In the genomic region with DNA sequence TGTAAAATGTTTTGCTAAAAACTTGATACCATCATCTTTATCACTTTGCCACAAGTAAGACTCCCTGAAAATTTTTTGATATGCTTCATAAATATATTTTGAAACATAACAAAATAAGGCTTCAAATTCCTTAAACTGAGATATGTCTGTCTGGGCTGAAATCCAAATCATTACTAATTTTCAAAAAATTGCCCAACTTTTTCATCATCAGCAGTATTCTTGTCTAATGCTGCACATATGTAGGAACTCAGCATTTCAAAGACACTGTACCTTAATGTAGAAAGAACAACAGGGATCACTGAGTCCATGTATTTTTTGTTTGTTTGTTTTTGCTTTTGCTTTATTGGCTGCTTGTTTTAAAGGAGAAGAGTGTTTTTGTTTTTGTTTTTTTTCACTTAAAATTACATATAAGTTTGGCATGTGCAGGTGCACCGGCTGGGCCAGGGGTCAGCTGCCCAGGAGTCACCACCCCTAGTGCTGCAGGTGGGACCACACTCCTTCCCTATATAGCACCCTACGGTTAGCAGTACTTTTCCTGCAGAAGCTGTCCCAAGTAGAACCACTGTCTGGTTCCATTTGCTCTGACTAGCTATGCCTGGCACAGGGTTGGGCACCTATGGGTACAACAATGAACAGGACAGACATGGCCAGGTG, we compare ENCODE assay signal across 28 cellular contexts.
DNase-seq lines count a peak whose midpoint lies in the region; ATAC-seq and TF ChIP-seq lines count a peak whose summit lies in the region.
"Had no signal": no experiment of that assay in that cellular context is flagged by ENCODE, and none has a peak within 500 bp of the region (broad histone marks: within the 10 kb centered on the region; RNA-seq: fewer than 3 reads in every experiment).

No MANE protein-coding gene starts in this region.

- in situ Hi-C loops in astrocyte of the spinal cord (cut with HindIII; ENCODE audit: low sequenced_read_pairs): no loop called here

- H3K27ac Mint-ChIP-seq in HFFc6: no peak overlapping the region
- H3K27ac Mint-ChIP-seq in naive thymus-derived CD4-positive, alpha-beta T cell: no peak overlapping the region
- H3K27ac Mint-ChIP-seq: activated naive CD8-positive, alpha-beta T cell; activated T-helper 17 cell treated with anti-CD3 and anti-CD28 coated beads, Interleukin-2, amount 50 U/mL, for 72 hours; stimulated activated naive CD8-positive, alpha-beta T cell treated with anti-CD3 and anti-CD28 coated beads, Interleukin-15, amount 100 ng/mL, for 72 hours; T-helper 1 cell treated with Interleukin-12 subunit alpha and Interleukin-12 subunit beta and Interleukin-4 antibody, amounts not matched to agents 30 μg/mL and 1 μg/mL, for 36 hours had no signal

- H3K9me3 Mint-ChIP-seq in HFFc6: no peaks in the 10 kb centered on the region
- H3K9me3 Mint-ChIP-seq in naive thymus-derived CD4-positive, alpha-beta T cell: peaks cover 0 to 11% (median 1%) of the 10 kb centered on the region in 11 donors
- H3K9me3 Mint-ChIP-seq: neural crest cell; stimulated activated naive CD8-positive, alpha-beta T cell treated with anti-CD3 and anti-CD28 coated beads, Interleukin-15, amount 100 ng/mL, for 72 hours; T-helper 1 cell treated with Interleukin-12 subunit alpha and Interleukin-12 subunit beta and Interleukin-4 antibody, amounts not matched to agents 30 μg/mL and 1 μg/mL, for 36 hours had no signal

- POLR2A ChIA-PET in naive thymus-derived CD4-positive, alpha-beta T cell (lab: Charles Lee): no interaction called here

- TF ChIP-seq CTCF in HFFc6 (IDR thresholded peaks at IDR 0.05) (no peak), astrocyte of the spinal cord (IDR thresholded peaks at IDR 0.05; ENCODE audit: low read depth, low read length) (no peak), fibroblast of the aortic adventitia (IDR thresholded peaks at IDR 0.05; ENCODE audit: insufficient read depth, low read length) (no peak), colonic mucosa (IDR thresholded peaks at IDR 0.05) (no peak)

- intact Hi-C loops in colonic mucosa (cut with DNase I): no loop called here
- intact Hi-C loops in naive thymus-derived CD4-positive, alpha-beta T cell (cut with micrococcal nuclease): no loop called here

- no peaks in the 10 kb centered on the region for H3K27me3 ChIP-seq in colonic mucosa
- H3K27me3 ChIP-seq in naive thymus-derived CD4-positive, alpha-beta T cell (ENCODE audit: control insufficient read depth in 2 of 2, insufficient read depth in 2 of 2, low read length in 2 of 2): no peaks in the 10 kb centered on the region
- H3K27me3 ChIP-seq: BLaER1 treated with 17β-estradiol and CSF1 and Interleukin-3, amounts not matched to agents 10 nM and 100 nM; cardiac muscle cell had no signal

- H3K27me3 Mint-ChIP-seq in HFFc6 (ENCODE audit: insufficient read depth): no peaks in the 10 kb centered on the region; the same call in 1 of the 2 replicates
- H3K27me3 Mint-ChIP-seq in naive thymus-derived CD4-positive, alpha-beta T cell: no peaks in the 10 kb centered on the region
- H3K27me3 Mint-ChIP-seq: activated naive CD8-positive, alpha-beta T cell; activated T-helper 17 cell treated with anti-CD3 and anti-CD28 coated beads, Interleukin-2, amount 50 U/mL, for 72 hours; stimulated activated naive CD8-positive, alpha-beta T cell treated with anti-CD3 and anti-CD28 coated beads, Interleukin-15, amount 100 ng/mL, for 72 hours had no signal

- no peak for ATAC-seq in naive thymus-derived CD4-positive, alpha-beta T cell
- ATAC-seq: activated T-helper 17 cell treated with anti-CD3 and anti-CD28 coated beads, Interleukin-2, amount 50 U/mL, for 72 hours; psoas muscle; stimulated activated naive CD8-positive, alpha-beta T cell treated with anti-CD3 and anti-CD28 coated beads, Interleukin-15, amount 100 ng/mL, for 72 hours had no signal

- H3K4me1 ChIP-seq in colonic mucosa: no peaks in the 10 kb centered on the region
- H3K4me1 ChIP-seq in naive thymus-derived CD4-positive, alpha-beta T cell (ENCODE audit: control insufficient read depth in 2 of 2, insufficient read depth in 2 of 2, low read length in 2 of 2): no peaks in the 10 kb centered on the region
- H3K4me1 ChIP-seq: BLaER1 treated with 17β-estradiol and CSF1 and Interleukin-3, amounts not matched to agents 10 nM and 100 nM; psoas muscle had no signal

- no peaks in the 10 kb centered on the region; the same call in 1 of the 2 replicates for H3K4me1 Mint-ChIP-seq in HFFc6 (ENCODE audit: low read depth)
- no peaks in the 10 kb centered on the region for H3K4me1 Mint-ChIP-seq in naive thymus-derived CD4-positive, alpha-beta T cell
- H3K4me1 Mint-ChIP-seq: activated T-helper 17 cell treated with anti-CD3 and anti-CD28 coated beads, Interleukin-2, amount 50 U/mL, for 72 hours; neural crest cell; stimulated activated naive CD8-positive, alpha-beta T cell treated with anti-CD3 and anti-CD28 coated beads, Interleukin-15, amount 100 ng/mL, for 72 hours had no signal

- no peaks in the 10 kb centered on the region for H3K36me3 Mint-ChIP-seq in HFFc6 (ENCODE audit: low read depth)
- H3K36me3 Mint-ChIP-seq in naive thymus-derived CD4-positive, alpha-beta T cell: no peaks in the 10 kb centered on the region
- H3K36me3 Mint-ChIP-seq: activated naive CD8-positive, alpha-beta T cell had no signal

- no peak overlapping the region for H3K4me3 ChIP-seq in astrocyte of the spinal cord (ENCODE audit: low read depth, low read length)
- no peak overlapping the region for H3K4me3 ChIP-seq in fibroblast of the aortic adventitia (ENCODE audit: low read depth, low read length)
- H3K4me3 ChIP-seq in colonic mucosa: no peak overlapping the region
- no peak overlapping the region for H3K4me3 ChIP-seq in naive thymus-derived CD4-positive, alpha-beta T cell (ENCODE audit: low read length)
- H3K4me3 ChIP-seq: BLaER1 treated with 17β-estradiol and CSF1 and Interleukin-3, amounts not matched to agents 10 nM and 100 nM; cardiac muscle cell; psoas muscle had no signal

- no peak overlapping the region for H3K4me3 Mint-ChIP-seq in HFFc6
- no peak overlapping the region for H3K4me3 Mint-ChIP-seq in naive thymus-derived CD4-positive, alpha-beta T cell
- H3K4me3 Mint-ChIP-seq: activated naive CD8-positive, alpha-beta T cell; activated T-helper 17 cell treated with anti-CD3 and anti-CD28 coated beads, Interleukin-2, amount 50 U/mL, for 72 hours; neural crest cell; stimulated activated naive CD8-positive, alpha-beta T cell treated with anti-CD3 and anti-CD28 coated beads, Interleukin-15, amount 100 ng/mL, for 72 hours; T-helper 1 cell treated with Interleukin-12 subunit alpha and Interleukin-12 subunit beta and Interleukin-4 antibody, amounts not matched to agents 30 μg/mL and 1 μg/mL, for 36 hours had no signal

- CTCF ChIA-PET in naive thymus-derived CD4-positive, alpha-beta T cell (lab: Charles Lee): no interaction called here

- no peaks in the 10 kb centered on the region for H3K36me3 ChIP-seq in colonic mucosa
- H3K36me3 ChIP-seq in naive thymus-derived CD4-positive, alpha-beta T cell (ENCODE audit: control insufficient read depth in 2 of 3, insufficient read depth in 3 of 3, low read length in 3 of 3): no peaks in the 10 kb centered on the region
- H3K36me3 ChIP-seq: BLaER1 treated with 17β-estradiol and CSF1 and Interleukin-3, amounts not matched to agents 10 nM and 100 nM; cardiac muscle cell had no signal

- DNase-seq in HFFc6 (peak; percentile 1), astrocyte of the spinal cord (ENCODE audit: low read depth, low spot score) (peak; percentile 18), fibroblast of the aortic adventitia (ENCODE audit: low read depth) (peak; percentile 77), colonic mucosa (no peak), HuH-7 (ENCODE audit: low spot score) (no peak)
- DNase-seq in activated CD8-positive, alpha-beta memory T cell treated with anti-CD3 and anti-CD28 coated beads for 24 hours: no peak
- no peak for DNase-seq in naive thymus-derived CD4-positive, alpha-beta T cell
- DNase-seq: activated CD4-positive, alpha-beta T cell treated with anti-CD3 and anti-CD28 coated beads for 4 hours; Calu3; KG1; left cardiac atrium; midbrain; MV-4-11; NCI-H187; NCI-H2227 treated with DMSO at 0.1 percent for 48 hours; OCI-M1; psoas muscle; SHP77 treated with DMSO at 0.1 percent for 48 hours; small intestine; stimulated activated CD4-positive, alpha-beta T cell treated with anti-CD3 and anti-CD28 coated beads, Interleukin-4, amount 100 ng/mL, for 1 hour; stimulated activated naive CD8-positive, alpha-beta T cell treated with anti-CD3 and anti-CD28 coated beads, Interleukin-15, amount 100 ng/mL, for 72 hours; trophoblast cell had no signal

- H3K9me3 ChIP-seq in colonic mucosa: no peaks in the 10 kb centered on the region
- H3K9me3 ChIP-seq in naive thymus-derived CD4-positive, alpha-beta T cell (ENCODE audit: control insufficient read depth in 2 of 3, low read length in 3 of 3): no peaks in the 10 kb centered on the region
- H3K9me3 ChIP-seq: BLaER1 treated with 17β-estradiol and CSF1 and Interleukin-3, amounts not matched to agents 10 nM and 100 nM; psoas muscle had no signal

- no peak overlapping the region for H3K9ac ChIP-seq in colonic mucosa (ENCODE audit: low read depth in 2 of 2, low read length in 2 of 2)
- H3K9ac ChIP-seq: BLaER1 treated with 17β-estradiol and CSF1 and Interleukin-3, amounts not matched to agents 10 nM and 100 nM had no signal

- H3K27ac ChIP-seq in colonic mucosa: no peak overlapping the region
- H3K27ac ChIP-seq in naive thymus-derived CD4-positive, alpha-beta T cell (ENCODE audit: low read depth, low read length): no peak overlapping the region
- H3K27ac ChIP-seq: BLaER1 treated with 17β-estradiol and CSF1 and Interleukin-3, amounts not matched to agents 10 nM and 100 nM; cardiac muscle cell; psoas muscle had no signal

Comparison
In these comparisons a context has a peak if more than half of its experiments do, and no peak if none do; other contexts are left out.
1. DNase-seq: peak in HFFc6 (single experiment), astrocyte of the spinal cord (single experiment) and fibroblast of the aortic adventitia (single experiment); none in colonic mucosa (single experiment), activated CD8-positive, alpha-beta memory T cell treated with anti-CD3 and anti-CD28 coated beads for 24 hours (single experiment), naive thymus-derived CD4-positive, alpha-beta T cell (0 of 9) and HuH-7 (single experiment).